Comparison of ENCODE assay signal across 17 cellular contexts in the genomic region with DNA sequence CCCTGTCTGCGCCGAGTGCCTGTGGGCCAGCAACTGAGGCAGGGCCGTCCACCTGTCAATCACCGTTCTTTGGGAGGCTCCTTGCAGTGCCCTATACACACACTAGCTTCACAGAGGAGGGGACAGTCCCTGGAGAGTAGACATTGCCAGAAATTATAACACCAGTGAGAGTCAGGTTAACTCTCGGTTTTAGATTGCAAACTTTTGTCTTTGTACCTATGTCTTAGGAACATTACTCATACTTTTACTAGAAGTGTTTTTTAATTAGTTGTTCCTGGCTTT.
DNase-seq lines count a peak whose midpoint lies in the region; ATAC-seq, FAIRE-seq and TF ChIP-seq lines count a peak whose summit lies in the region.
"Had no signal": no experiment of that assay in that cellular context is flagged by ENCODE, and none has a peak within 500 bp of the region (broad histone marks: within the 10 kb centered on the region; RNA-seq: fewer than 3 reads in every experiment).

No MANE protein-coding gene starts in this region.

- POLR2A ChIA-PET in GM12878 (lab: Charles Lee) = interaction anchor here (1.0 kb wide), 1 partner anchor 55 kb away, joined by 3 read pairs; no protein-coding TSS in a partner anchor

- no peak overlapping the region for H3K4me2 ChIP-seq in GM12878 (ENCODE audit: control insufficient read depth, insufficient read depth)

- TF ChIP-seq EP300 in GM12878 (IDR thresholded peaks at IDR 0.05; ENCODE audit: borderline replicate concordance in 1 of 2, control insufficient read depth in 1 of 2, low read depth in 2 of 2, low read length in 2 of 2) = no peak

- BruUV-seq in GM12878 (replicated peaks; lab: Mats Ljungman, UMichigan) = no TSS peak

- H3K27ac Mint-ChIP-seq in stimulated activated memory B cell treated with anti-CD40 and anti-IgM and Interleukin-4, amounts not matched to agents 10 μg/mL and 1 μg/mL and 100 μg/mL, for 72 hours = peak overlapping the region; percentile 60

- peaks cover 0 to 60% (median 50%) of the 10 kb centered on the region in 9 donors for H3K4me1 ChIP-seq in heart right ventricle
- peaks cover 44% of the 10 kb centered on the region for H3K4me1 ChIP-seq in GM12878 (ENCODE audit: control insufficient read depth, insufficient read depth, low read length)
- peaks cover 0 to 2% of the 10 kb centered on the region in 2 donors for H3K4me1 ChIP-seq in small intestine (ENCODE audit: control insufficient read depth in 2 of 2, insufficient read depth in 1 of 2, low read depth in 1 of 2, low read length in 1 of 2)

- no peak overlapping the region for H3K9ac ChIP-seq in GM12878 (ENCODE audit: control insufficient read depth, insufficient read depth, low read length)

- H3K4me1 Mint-ChIP-seq in stimulated activated memory B cell treated with anti-CD40 and anti-IgM and Interleukin-4, amounts not matched to agents 10 μg/mL and 1 μg/mL and 100 μg/mL, for 72 hours = peaks cover 68% of the 10 kb centered on the region

- CTCF ChIA-PET in GM12878 (lab: Yijun Ruan, JAX) = interaction anchor here (0.9 to 1.6 kb wide), 7 partner anchors 12 to 173 kb away, joined by 3 to 6 read pairs (median 4); no protein-coding TSS in a partner anchor

- H3K4me3 ChIP-seq in heart right ventricle (no peak overlapping the region), GM12878 (no peak overlapping the region), small intestine (ENCODE audit: low read depth in 1 of 2, low read length in 2 of 2) (no peak overlapping the region)
- H3K4me3 ChIP-seq: tibial nerve had no signal

- SMC1A ChIA-PET in GM12878 (lab: Charles Lee; ENCODE audit: uncharacterized antibody, unreplicated experiment) = interaction anchor here (0.6 to 2.5 kb wide), 6 partner anchors 30 to 115 kb away, joined by 3 to 6 read pairs (median 4); no protein-coding TSS in a partner anchor

- no peaks in the 10 kb centered on the region for H3K27me3 ChIP-seq in heart right ventricle
- no peaks in the 10 kb centered on the region for H3K27me3 ChIP-seq in GM12878 (replicated peaks in 1 of 2; ENCODE audit: control insufficient read depth in 2 of 2, insufficient read depth in 2 of 2, low read length in 1 of 2)
- H3K27me3 ChIP-seq in small intestine (ENCODE audit: control insufficient read depth in 2 of 2, insufficient read depth in 2 of 2, low read length in 2 of 2) = no peaks in the 10 kb centered on the region
- H3K27me3 ChIP-seq: neutrophil, tibial nerve had no signal

- no peak for TF ChIP-seq RAD21 in GM12878 (IDR thresholded peaks at IDR 0.05; ENCODE audit: insufficient read depth, low read depth, low read length)

- ATAC-seq in heart right ventricle (peak in 1 of 8 donors; percentile 9), left ventricle myocardium superior (no peak), HG03095 (IDR thresholded peaks at IDR 0.05; ENCODE audit: unreplicated experiment) (peak; percentile 43), GM12878 (no peak), GM18511 (IDR thresholded peaks at IDR 0.05; ENCODE audit: unreplicated experiment) (no peak)
- no peak for ATAC-seq in stimulated activated memory B cell treated with anti-CD40 and anti-IgM and Interleukin-4, amounts not matched to agents 10 μg/mL and 1 μg/mL and 100 μg/mL, for 72 hours

- no peaks in the 10 kb centered on the region for H3K9me3 ChIP-seq in heart right ventricle
- H3K9me3 ChIP-seq in GM12878 (replicated peaks; ENCODE audit: control insufficient read depth, insufficient read depth, low read length) = no peaks in the 10 kb centered on the region
- no peaks in the 10 kb centered on the region for H3K9me3 ChIP-seq in small intestine (ENCODE audit: control insufficient read depth, low read depth)
- H3K9me3 ChIP-seq: neutrophil, tibial nerve had no signal

- 91 to 97% methylated on average over 5 of the region's 5 CpGs for WGBS in heart right ventricle, 2 donors
- WGBS in GM12878 (ENCODE audit: insufficient coverage, insufficient replicate concordance, low lambda C conversion rate, missing lambda C conversion rate) = 44% methylated on average over 5 of the region's 5 CpGs
- 89 to 95% (median 90%) methylated on average over 5 of the region's 5 CpGs for WGBS in small intestine, 3 donors

- H3K27ac ChIP-seq in heart right ventricle = peak overlapping the region; percentile 24 to 89 (median 83)
- H3K27ac ChIP-seq in GM12878 (ENCODE audit: control insufficient read depth, insufficient read depth) = peak overlapping the region; percentile 38; the same call in 1 of the 2 replicates
- no peak overlapping the region for H3K27ac ChIP-seq in small intestine (ENCODE audit: low read depth in 1 of 2, low read length in 1 of 2)
- H3K27ac ChIP-seq: neutrophil, RWPE1 had no signal

- DNase-seq in heart right ventricle = no peak
- DNase-seq in left ventricle myocardium superior = no peak
- no peak for DNase-seq in GM12878 (ENCODE audit: low read depth, low spot score)
- DNase-seq in small intestine = no peak
- no peak for DNase-seq in foreskin melanocyte
- DNase-seq: cortex of kidney; DMS53; NCI-H1694 treated with DMSO at 0.1 percent for 48 hours; NCI-H226; NK-92 treated with Interleukin-12 subunit alpha and Interleukin-12 subunit beta, amount 100 ng/mL, for 24 hours had no signal

- H2AFZ ChIP-seq in GM12878 (ENCODE audit: control insufficient read depth, low read depth, low read length) = no peak overlapping the region

- peaks cover 44% of the 10 kb centered on the region for H3K79me2 ChIP-seq in GM12878 (ENCODE audit: control insufficient read depth, insufficient read depth, low read length)

- no peaks in the 10 kb centered on the region; the same call in 1 of the 2 replicates for H4K20me1 ChIP-seq in GM12878 (ENCODE audit: control insufficient read depth, insufficient read depth)

- TF ChIP-seq POLR2A in GM12878 (IDR thresholded peaks at IDR 0.05; ENCODE audit: low read depth, low read length) = no peak

- H3K36me3 Mint-ChIP-seq in stimulated activated memory B cell treated with anti-CD40 and anti-IgM and Interleukin-4, amounts not matched to agents 10 μg/mL and 1 μg/mL and 100 μg/mL, for 72 hours = peaks cover 40% of the 10 kb centered on the region

- TF ChIP-seq CTCF in heart right ventricle (IDR thresholded peaks at IDR 0.05) (no peak), GM12878 (IDR thresholded peaks at IDR 0.05 in 2 of 3, conservative IDR thresholded peaks at IDR 0.05 in 1 of 3; ENCODE audit: control insufficient read depth in 2 of 3, extremely low read depth in 1 of 3, insufficient read depth in 1 of 3, low read depth in 3 of 3, low read length in 3 of 3) (no peak)

- RAD21 ChIA-PET in GM12878 (lab: Charles Lee; ENCODE audit: unreplicated experiment) = interaction anchor here (1.3 to 2.8 kb wide), 2 partner anchors 19 to 36 kb away, joined by 3 to 10 read pairs; no protein-coding TSS in a partner anchor

- in situ Hi-C loops in GM12878 (cut with MboI) = no loop called here

- H3K27me3 Mint-ChIP-seq in stimulated activated memory B cell treated with anti-CD40 and anti-IgM and Interleukin-4, amounts not matched to agents 10 μg/mL and 1 μg/mL and 100 μg/mL, for 72 hours = no peaks in the 10 kb centered on the region

- H3K36me3 ChIP-seq in heart right ventricle = peaks cover 0 to 53% (median 24%) of the 10 kb centered on the region in 9 donors
- peaks cover 21 to 23% of the 10 kb centered on the region in 2 experiments for H3K36me3 ChIP-seq in GM12878 (ENCODE audit: control insufficient read depth in 2 of 2, insufficient read depth in 2 of 2, low read length in 1 of 2)
- H3K36me3 ChIP-seq in small intestine (ENCODE audit: control insufficient read depth in 2 of 2, insufficient read depth in 2 of 2, low read length in 2 of 2) = peaks cover 7 to 8% of the 10 kb centered on the region in 2 donors

- FAIRE-seq in GM12878 (lab: Jason Lieb, UNC) (no peak), small intestine (lab: Jason Lieb, UNC) (no peak)
- FAIRE-seq: HTR-8/SVneo had no signal

- no peaks in the 10 kb centered on the region for H3K9me3 Mint-ChIP-seq in stimulated activated memory B cell treated with anti-CD40 and anti-IgM and Interleukin-4, amounts not matched to agents 10 μg/mL and 1 μg/mL and 100 μg/mL, for 72 hours

- no peak overlapping the region for H3K4me3 Mint-ChIP-seq in stimulated activated memory B cell treated with anti-CD40 and anti-IgM and Interleukin-4, amounts not matched to agents 10 μg/mL and 1 μg/mL and 100 μg/mL, for 72 hours

- intact Hi-C loops in heart right ventricle (cut with DNase I) (loop anchor here in 4 of 10 donors (10.0 kb wide), 1 partner anchor 105 kb away; no protein-coding TSS in a partner anchor), left ventricle myocardium superior (cut with micrococcal nuclease) (no loop called here), GM12878 (cut with micrococcal nuclease; ENCODE audit: unreplicated experiment) (no loop called here)

TF ChIP-seq in GM12878, 131 proteins besides CTCF, POLR2A, EP300 and RAD21 (continues in another document):
- TF ChIP-seq HCFC1 (IDR thresholded peaks at IDR 0.05; ENCODE audit: low read length) (no peak), NBN (IDR thresholded peaks at IDR 0.05) (no peak), GATAD2B (conservative IDR thresholded peaks at IDR 0.05; ENCODE audit: low read depth) (no peak), POU2F2 (IDR thresholded peaks at IDR 0.05; ENCODE audit: borderline replicate concordance, low read depth, low read length) (no peak)
- TF ChIP-seq, protein P1, sequence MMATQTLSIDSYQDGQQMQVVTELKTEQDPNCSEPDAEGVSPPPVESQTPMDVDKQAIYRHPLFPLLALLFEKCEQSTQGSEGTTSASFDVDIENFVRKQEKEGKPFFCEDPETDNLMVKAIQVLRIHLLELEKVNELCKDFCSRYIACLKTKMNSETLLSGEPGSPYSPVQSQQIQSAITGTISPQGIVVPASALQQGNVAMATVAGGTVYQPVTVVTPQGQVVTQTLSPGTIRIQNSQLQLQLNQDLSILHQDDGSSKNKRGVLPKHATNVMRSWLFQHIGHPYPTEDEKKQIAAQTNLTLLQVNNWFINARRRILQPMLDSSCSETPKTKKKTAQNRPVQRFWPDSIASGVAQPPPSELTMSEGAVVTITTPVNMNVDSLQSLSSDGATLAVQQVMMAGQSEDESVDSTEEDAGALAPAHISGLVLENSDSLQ (IDR thresholded peaks at IDR 0.05) = peak; percentile 70; the same call in 1 of the 2 replicates
- TF ChIP-seq, protein P2, sequence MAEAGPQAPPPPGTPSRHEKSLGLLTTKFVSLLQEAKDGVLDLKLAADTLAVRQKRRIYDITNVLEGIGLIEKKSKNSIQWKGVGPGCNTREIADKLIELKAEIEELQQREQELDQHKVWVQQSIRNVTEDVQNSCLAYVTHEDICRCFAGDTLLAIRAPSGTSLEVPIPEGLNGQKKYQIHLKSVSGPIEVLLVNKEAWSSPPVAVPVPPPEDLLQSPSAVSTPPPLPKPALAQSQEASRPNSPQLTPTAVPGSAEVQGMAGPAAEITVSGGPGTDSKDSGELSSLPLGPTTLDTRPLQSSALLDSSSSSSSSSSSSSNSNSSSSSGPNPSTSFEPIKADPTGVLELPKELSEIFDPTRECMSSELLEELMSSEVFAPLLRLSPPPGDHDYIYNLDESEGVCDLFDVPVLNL (IDR thresholded peaks at IDR 0.05; ENCODE audit: low read depth, low read length) = no peak

Comparison
In these comparisons a context has a peak if more than half of its experiments do, and no peak if none do; other contexts are left out.
1. H3K27ac ChIP-seq: peak in heart right ventricle (10 of 10) and GM12878 (single experiment); none in small intestine (0 of 2).